ENCODE assay signal across 1 cellular context in the genomic region with DNA sequence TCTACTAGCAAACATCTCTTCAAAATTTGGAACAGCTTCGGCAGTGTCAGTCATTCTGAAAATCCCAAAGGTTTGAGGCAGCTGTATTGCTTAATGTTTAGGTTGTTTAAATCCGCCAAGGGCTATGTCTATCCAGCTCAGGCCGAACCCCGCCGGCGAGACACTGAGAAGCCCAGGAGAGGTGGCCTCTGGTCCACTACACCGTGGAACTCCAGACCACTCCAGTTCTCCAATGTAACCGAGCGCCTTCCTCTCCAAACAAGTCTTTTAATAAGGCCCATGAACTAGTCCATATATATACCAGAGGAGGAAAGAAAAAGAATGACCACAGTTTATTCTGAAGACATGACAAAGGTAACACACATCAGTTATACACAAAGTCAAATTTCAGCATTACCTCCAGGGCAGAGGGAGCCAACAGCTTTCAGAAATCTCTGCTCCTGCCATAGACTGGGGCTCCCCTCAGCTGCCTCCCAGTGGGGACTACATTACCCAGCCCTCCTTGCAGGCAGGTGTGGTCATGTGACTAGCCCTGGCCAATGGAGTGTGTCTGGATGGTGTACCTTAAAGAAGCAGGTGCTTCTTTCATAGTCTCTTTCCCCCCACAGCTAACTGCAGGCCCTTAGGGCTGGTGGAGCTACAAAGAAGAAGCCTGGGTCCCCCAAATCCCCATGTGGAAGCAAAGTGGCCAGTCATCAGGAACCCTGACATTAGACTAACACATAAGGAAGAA.
TF ChIP-seq lines count a peak whose summit lies in the region.

A gene (minus strand): TSS at position 255 of the 733 bp plus-strand sequence. CDS start 201 bp downstream, at position 54.

TF ChIP-seq in GM23338, 12 proteins besides CTCF, POLR2A, EP300 and RAD21:
- TF ChIP-seq, protein P1, sequence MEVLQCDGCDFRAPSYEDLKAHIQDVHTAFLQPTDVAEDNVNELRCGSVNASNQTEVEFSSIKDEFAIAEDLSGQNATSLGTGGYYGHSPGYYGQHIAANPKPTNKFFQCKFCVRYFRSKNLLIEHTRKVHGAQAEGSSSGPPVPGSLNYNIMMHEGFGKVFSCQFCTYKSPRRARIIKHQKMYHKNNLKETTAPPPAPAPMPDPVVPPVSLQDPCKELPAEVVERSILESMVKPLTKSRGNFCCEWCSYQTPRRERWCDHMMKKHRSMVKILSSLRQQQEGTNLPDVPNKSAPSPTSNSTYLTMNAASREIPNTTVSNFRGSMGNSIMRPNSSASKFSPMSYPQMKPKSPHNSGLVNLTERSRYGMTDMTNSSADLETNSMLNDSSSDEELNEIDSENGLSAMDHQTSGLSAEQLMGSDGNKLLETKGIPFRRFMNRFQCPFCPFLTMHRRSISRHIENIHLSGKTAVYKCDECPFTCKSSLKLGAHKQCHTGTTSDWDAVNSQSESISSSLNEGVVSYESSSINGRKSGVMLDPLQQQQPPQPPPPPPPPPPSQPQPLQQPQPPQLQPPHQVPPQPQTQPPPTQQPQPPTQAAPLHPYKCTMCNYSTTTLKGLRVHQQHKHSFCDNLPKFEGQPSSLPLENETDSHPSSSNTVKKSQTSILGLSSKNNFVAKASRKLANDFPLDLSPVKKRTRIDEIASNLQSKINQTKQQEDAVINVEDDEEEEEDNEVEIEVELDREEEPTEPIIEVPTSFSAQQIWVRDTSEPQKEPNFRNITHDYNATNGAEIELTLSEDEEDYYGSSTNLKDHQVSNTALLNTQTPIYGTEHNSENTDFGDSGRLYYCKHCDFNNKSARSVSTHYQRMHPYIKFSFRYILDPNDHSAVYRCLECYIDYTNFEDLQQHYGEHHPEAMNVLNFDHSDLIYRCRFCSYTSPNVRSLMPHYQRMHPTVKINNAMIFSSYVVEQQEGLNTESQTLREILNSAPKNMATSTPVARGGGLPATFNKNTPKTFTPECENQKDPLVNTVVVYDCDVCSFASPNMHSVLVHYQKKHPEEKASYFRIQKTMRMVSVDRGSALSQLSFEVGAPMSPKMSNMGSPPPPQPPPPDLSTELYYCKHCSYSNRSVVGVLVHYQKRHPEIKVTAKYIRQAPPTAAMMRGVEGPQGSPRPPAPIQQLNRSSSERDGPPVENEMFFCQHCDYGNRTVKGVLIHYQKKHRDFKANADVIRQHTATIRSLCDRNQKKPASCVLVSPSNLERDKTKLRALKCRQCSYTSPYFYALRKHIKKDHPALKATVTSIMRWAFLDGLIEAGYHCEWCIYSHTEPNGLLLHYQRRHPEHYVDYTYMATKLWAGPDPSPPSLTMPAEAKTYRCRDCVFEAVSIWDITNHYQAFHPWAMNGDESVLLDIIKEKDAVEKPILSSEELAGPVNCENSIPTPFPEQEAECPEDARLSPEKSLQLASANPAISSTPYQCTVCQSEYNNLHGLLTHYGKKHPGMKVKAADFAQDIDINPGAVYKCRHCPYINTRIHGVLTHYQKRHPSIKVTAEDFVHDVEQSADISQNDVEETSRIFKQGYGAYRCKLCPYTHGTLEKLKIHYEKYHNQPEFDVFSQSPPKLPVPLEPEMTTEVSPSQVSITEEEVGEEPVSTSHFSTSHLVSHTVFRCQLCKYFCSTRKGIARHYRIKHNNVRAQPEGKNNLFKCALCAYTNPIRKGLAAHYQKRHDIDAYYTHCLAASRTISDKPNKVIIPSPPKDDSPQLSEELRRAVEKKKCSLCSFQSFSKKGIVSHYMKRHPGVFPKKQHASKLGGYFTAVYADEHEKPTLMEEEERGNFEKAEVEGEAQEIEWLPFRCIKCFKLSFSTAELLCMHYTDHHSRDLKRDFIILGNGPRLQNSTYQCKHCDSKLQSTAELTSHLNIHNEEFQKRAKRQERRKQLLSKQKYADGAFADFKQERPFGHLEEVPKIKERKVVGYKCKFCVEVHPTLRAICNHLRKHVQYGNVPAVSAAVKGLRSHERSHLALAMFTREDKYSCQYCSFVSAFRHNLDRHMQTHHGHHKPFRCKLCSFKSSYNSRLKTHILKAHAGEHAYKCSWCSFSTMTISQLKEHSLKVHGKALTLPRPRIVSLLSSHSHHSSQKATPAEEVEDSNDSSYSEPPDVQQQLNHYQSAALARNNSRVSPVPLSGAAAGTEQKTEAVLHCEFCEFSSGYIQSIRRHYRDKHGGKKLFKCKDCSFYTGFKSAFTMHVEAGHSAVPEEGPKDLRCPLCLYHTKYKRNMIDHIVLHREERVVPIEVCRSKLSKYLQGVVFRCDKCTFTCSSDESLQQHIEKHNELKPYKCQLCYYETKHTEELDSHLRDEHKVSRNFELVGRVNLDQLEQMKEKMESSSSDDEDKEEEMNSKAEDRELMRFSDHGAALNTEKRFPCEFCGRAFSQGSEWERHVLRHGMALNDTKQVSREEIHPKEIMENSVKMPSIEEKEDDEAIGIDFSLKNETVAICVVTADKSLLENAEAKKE (CRISPR knock-in tag; IDR thresholded peaks at IDR 0.05): no peak
- TF ChIP-seq, protein P2, sequence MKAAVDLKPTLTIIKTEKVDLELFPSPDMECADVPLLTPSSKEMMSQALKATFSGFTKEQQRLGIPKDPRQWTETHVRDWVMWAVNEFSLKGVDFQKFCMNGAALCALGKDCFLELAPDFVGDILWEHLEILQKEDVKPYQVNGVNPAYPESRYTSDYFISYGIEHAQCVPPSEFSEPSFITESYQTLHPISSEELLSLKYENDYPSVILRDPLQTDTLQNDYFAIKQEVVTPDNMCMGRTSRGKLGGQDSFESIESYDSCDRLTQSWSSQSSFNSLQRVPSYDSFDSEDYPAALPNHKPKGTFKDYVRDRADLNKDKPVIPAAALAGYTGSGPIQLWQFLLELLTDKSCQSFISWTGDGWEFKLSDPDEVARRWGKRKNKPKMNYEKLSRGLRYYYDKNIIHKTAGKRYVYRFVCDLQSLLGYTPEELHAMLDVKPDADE (IDR thresholded peaks at IDR 0.05): 0 out of 2 replicates have a peak, but pooled peaks have one; percentile 46
